15 cellular contexts compared by ENCODE assay signal in the genomic region with DNA sequence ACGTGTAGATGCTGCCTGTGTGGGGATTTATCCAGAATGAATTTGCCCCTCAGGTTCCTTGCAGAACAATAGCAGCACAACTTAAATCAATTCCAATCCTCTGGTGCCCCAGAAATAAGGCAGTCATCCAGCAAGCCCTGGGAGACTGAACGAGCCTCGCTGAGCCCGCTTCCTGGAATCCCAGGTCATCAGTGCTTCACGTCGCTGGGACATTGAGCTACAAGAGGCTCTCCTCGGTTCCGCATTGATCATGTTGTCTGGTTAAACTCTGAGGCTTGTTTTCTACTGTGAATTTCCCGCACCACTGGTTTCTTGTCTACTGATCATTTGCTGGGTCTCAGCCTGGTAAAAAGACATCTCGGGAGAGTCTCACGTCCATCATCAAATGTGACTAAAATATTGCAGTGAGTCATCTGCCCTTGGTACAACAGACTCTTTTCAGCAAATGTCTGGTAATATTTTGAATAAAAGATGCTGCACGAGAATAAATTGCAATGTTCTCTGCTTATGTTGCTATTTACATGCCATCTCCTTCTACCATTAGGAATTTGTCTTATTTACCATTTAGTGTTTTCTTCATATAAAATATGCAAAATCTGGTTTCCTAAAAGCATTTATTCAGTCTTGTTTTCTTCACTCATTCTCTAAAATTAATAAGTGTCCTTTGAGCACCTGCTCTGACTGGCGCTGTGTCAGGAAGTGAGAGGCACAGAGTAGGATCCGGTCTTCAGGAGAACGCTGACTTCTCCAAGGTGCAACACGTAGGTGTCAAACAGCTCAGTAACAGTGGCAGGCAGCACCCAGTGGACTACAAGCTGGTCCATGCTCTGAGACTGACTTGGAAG.
A peak's percentile ranks its signal among the peaks of the same experiment; 100 is the strongest.
DNase-seq lines count a peak whose midpoint lies in the region; ATAC-seq and TF ChIP-seq lines count a peak whose summit lies in the region.
"Had no signal": no experiment of that assay in that cellular context is flagged by ENCODE, and none has a peak within 500 bp of the region (broad histone marks: within the 10 kb centered on the region; RNA-seq: fewer than 3 reads in every experiment).

No MANE protein-coding gene starts in this region.

- in situ Hi-C loops in ACHN (cut with HindIII; ENCODE audit: low pct_ligation_motif_present, low pct_unique_long_range_greater_than_20kb, low sequenced_read_pairs): no loop called here
- in situ Hi-C loops in transverse colon (cut with MboI; ENCODE audit: low pct_ligation_motif_present in 1 of 4, low pct_unique_long_range_greater_than_20kb in 1 of 4, low sequenced_read_pairs in 3 of 4): no loop called here

- H3K18ac ChIP-seq in neuronal stem cell (ENCODE audit: low read length): no peak overlapping the region

- no peak for TF ChIP-seq POLR2A in transverse colon (IDR thresholded peaks at IDR 0.05)

- TF ChIP-seq EP300 in transverse colon (IDR thresholded peaks at IDR 0.05; ENCODE audit: low read depth): no peak

- intact Hi-C loops in transverse colon (cut with DNase I; ENCODE audit: low total_unique reads): no loop called here

- no peak overlapping the region for H2BK5ac ChIP-seq in neuronal stem cell (ENCODE audit: low read length)

- no peak overlapping the region for H3K23ac ChIP-seq in neuronal stem cell (ENCODE audit: low read depth, low read length, poor library complexity)

- H2BK120ac ChIP-seq in neuronal stem cell (ENCODE audit: low read depth, low read length): no peak overlapping the region

- no peak overlapping the region for H3K4me2 ChIP-seq in neuronal stem cell (ENCODE audit: insufficient read depth, low read length, poor library complexity, severe bottlenecking)

- DNase-seq in neuronal stem cell (ENCODE audit: low spot score) (no peak), ACHN (no peak), NCI-H1105 (lab: John Stamatoyannopoulos, UW) (no peak), transverse colon (no peak)
- DNase-seq: CD4-positive, alpha-beta T cell; colonic mucosa; foreskin melanocyte; trophoblast cell; WERI-Rb-1 had no signal

- no peak overlapping the region for H4K8ac ChIP-seq in neuronal stem cell (ENCODE audit: low read depth, low read length)

- no peak for TF ChIP-seq CTCF in transverse colon (IDR thresholded peaks at IDR 0.05)

- H3K9ac ChIP-seq in neuronal stem cell (ENCODE audit: low read depth, low read length, poor library complexity): no peak overlapping the region

- H3K36me3 ChIP-seq in neuronal stem cell (replicated peaks in 1 of 2; ENCODE audit: control insufficient read depth in 2 of 2, insufficient read depth in 2 of 2, low read length in 2 of 2) (no peaks in the 10 kb centered on the region), transverse colon (no peaks in the 10 kb centered on the region)
- H3K36me3 ChIP-seq: colonic mucosa, WERI-Rb-1 had no signal

- no peaks in the 10 kb centered on the region for H3K79me1 ChIP-seq in neuronal stem cell (ENCODE audit: low read depth, low read length)

- H3K4ac ChIP-seq in neuronal stem cell (ENCODE audit: low read length): no peak overlapping the region

- ATAC-seq in GM18868 (IDR thresholded peaks at IDR 0.05; ENCODE audit: unreplicated experiment) (peak; percentile 54), HG03135 (IDR thresholded peaks at IDR 0.05; ENCODE audit: unreplicated experiment) (peak; percentile 24), HG02571 (IDR thresholded peaks at IDR 0.05; ENCODE audit: unreplicated experiment) (no peak)
- ATAC-seq: left lobe of liver had no signal

- H3K27me3 ChIP-seq in neuronal stem cell (ENCODE audit: control insufficient read depth in 3 of 3, insufficient read depth in 3 of 3, low read depth in 1 of 3, low read length in 3 of 3) (peaks cover 0 to 2% (median 0%) of the 10 kb centered on the region in 3 experiments), transverse colon (no peaks in the 10 kb centered on the region)
- H3K27me3 ChIP-seq: colonic mucosa had no signal

- peak overlapping the region; percentile 80 for H2AFZ ChIP-seq in neuronal stem cell (ENCODE audit: low read length)

- WGBS in neuronal stem cell (ENCODE audit: extremely low coverage in 2 of 2, insufficient read length in 2 of 2, insufficient replicate concordance in 1 of 2), 2 donors: no CpG with 5 or more reads among the region's 16 CpGs
- 72 to 80% methylated on average over 16 of the region's 16 CpGs for WGBS in transverse colon (ENCODE audit: low coverage in 1 of 2), 2 donors

- no peak overlapping the region for H2BK15ac ChIP-seq in neuronal stem cell (ENCODE audit: low read length)

- H3K27ac ChIP-seq in cingulate gyrus (ENCODE audit: low read depth, low read length): peak overlapping the region; percentile 67
- no peak overlapping the region for H3K27ac ChIP-seq in neuronal stem cell (replicated peaks; ENCODE audit: low read length)
- H3K27ac ChIP-seq in transverse colon: no peak overlapping the region
- H3K27ac ChIP-seq: colonic mucosa, RWPE1, WERI-Rb-1 had no signal

- H2BK12ac ChIP-seq in neuronal stem cell (ENCODE audit: low read length): no peak overlapping the region

- peak overlapping the region; percentile 91 for H3K14ac ChIP-seq in neuronal stem cell (ENCODE audit: low read length)

- no peak overlapping the region for H2AK5ac ChIP-seq in neuronal stem cell (ENCODE audit: low read depth, low read length)

- H3K4me3 ChIP-seq in neuronal stem cell (ENCODE audit: low read length in 2 of 2) (no peak overlapping the region), transverse colon (no peak overlapping the region)
- H3K4me3 ChIP-seq: colonic mucosa had no signal

- H4K91ac ChIP-seq in neuronal stem cell (ENCODE audit: low read depth, low read length, poor library complexity): peak overlapping the region; percentile 94

- H3K9me3 ChIP-seq in neuronal stem cell (replicated peaks in 1 of 2; ENCODE audit: control insufficient read depth in 2 of 2, insufficient read depth in 1 of 2, low read depth in 1 of 2, low read length in 2 of 2): peaks cover 4 to 8% of the 10 kb centered on the region in 2 donors
- H3K9me3 ChIP-seq in transverse colon: no peaks in the 10 kb centered on the region
- H3K9me3 ChIP-seq: colonic mucosa had no signal

- H3K4me1 ChIP-seq in neuronal stem cell (ENCODE audit: control insufficient read depth in 2 of 2, insufficient read depth in 1 of 2, low read depth in 1 of 2, low read length in 2 of 2) (peaks cover 10 to 11% of the 10 kb centered on the region in 2 donors), transverse colon (no peaks in the 10 kb centered on the region)
- H3K4me1 ChIP-seq: colonic mucosa had no signal
